Comparison of ENCODE assay signal across 1 cellular context in the genomic region with DNA sequence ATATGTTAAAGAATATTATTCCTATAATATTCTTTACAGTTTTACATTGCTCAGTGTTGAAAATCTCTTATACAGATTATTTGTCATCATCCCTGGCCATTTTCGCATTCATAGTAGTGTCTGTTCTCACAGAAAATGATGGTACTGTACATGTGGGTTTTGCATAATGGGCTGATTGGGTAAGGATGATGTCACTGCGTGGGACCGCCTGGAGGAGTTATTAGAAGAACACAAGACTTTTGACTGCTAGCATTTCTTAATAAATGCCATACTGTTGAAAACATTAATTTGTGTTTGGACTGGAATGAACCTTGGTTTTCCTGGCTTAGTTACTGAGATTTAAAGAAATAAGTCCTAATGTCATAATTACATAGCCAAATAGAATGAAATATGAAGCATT.
TF ChIP-seq lines count a peak whose summit lies in the region.

No MANE protein-coding gene starts in this region.

TF ChIP-seq in GM12878, 131 proteins besides CTCF, POLR2A, EP300 and RAD21 (continued from another document):
- TF ChIP-seq NKRF (conservative IDR thresholded peaks at IDR 0.05): no peak
- no peak for TF ChIP-seq GATAD2B (conservative IDR thresholded peaks at IDR 0.05; ENCODE audit: low read depth)
